ENCODE assay signal across 7 cellular contexts in genomic region chr18:54607213-54607934, GRCh38. TPM values are rescaled to one million over a fixed set of nuclear protein-coding genes. Genes with fewer than 3 reads are reported as not detected.
DNase-seq lines count a peak whose midpoint lies in the region; ATAC-seq, FAIRE-seq and TF ChIP-seq lines count a peak whose summit lies in the region.

No MANE protein-coding gene starts in this region.

- peak overlapping the region in 10 of 21 experiments; percentile 11 to 63 (median 46) for H3K27ac ChIP-seq in skin epidermis

- no peak for FAIRE-seq in frontal cortex (lab: Jason Lieb, UNC)

- no peak for TF ChIP-seq CTCF in fibroblast of villous mesenchyme (IDR thresholded peaks at IDR 0.05; ENCODE audit: insufficient read depth, low read depth, low read length)

- ATAC-seq in HG03342 (IDR thresholded peaks at IDR 0.05; ENCODE audit: unreplicated experiment), result no peak

- DNase-seq in HK-2 (ENCODE audit: unreplicated experiment), result peak; percentile 1
- peak; percentile 75 for DNase-seq in NOMO-1 treated with DMSO at 0.1 percent for 48 hours (lab: John Stamatoyannopoulos, UW; ENCODE audit: unreplicated experiment)
- peak; percentile 4 for DNase-seq in fibroblast of villous mesenchyme (ENCODE audit: low read depth)
- DNase-seq in NAMALWA (ENCODE audit: low spot score), result no peak
- no peak for DNase-seq in frontal cortex (ENCODE audit: low spot score in 2 of 2)

- peak overlapping the region; percentile 4 for H3K4me3 ChIP-seq in fibroblast of villous mesenchyme (ENCODE audit: low read depth, low read length)
- H3K4me3 ChIP-seq in skin epidermis, result peak overlapping the region in 4 of 7 experiments; percentile 6 to 33 (median 12)

RNA-seq across cellular contexts. Expression of gene DYNAP, which starts 16.3 kb away (rescaled TPM):
- total RNA-seq in fibroblast of villous mesenchyme (not detected in 2 replicates), frontal cortex (not detected)

Comparison
In these comparisons a context has a peak if more than half of its experiments do, and no peak if none do; other contexts are left out.
1. DNase-seq: peak in HK-2 (single experiment), NOMO-1 treated with DMSO at 0.1 percent for 48 hours (single experiment) and fibroblast of villous mesenchyme (single experiment); none in NAMALWA (single experiment) and frontal cortex (0 of 2).